20 cellular contexts compared by ENCODE assay signal in the genomic region with DNA sequence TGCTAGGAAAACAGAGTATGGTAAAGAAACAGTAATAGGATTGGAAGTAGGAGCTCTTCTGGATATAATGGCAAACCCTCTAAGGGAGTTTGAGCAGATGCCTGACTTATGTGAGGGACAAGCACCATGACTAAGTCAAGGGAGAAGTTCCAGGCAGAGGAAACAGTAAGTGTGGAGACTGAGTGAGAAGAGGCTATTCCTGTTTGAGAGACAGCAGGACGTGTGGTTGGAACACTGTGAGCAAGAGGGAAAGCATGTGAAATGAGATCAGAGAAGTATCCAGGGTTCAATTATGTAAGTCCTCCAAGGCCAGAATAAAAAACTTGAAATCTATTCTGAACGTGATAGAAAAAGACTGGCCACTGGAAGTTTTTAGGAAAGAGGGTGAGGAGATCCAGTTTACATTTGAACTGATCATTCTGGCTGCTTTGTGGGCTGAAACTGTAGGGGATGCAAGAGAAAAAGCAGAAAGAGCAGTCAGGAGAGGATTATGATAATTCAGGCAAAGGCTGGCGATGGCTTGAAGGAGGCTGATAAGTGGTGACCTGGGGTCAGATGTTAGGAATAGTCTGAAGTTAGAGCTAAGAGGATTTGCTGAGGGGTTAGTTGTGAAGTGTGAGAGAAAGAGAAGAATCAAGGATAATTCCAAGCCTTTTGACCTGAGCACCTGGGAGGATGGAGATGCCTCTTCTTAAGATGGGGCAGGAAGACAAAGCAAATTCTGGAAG. TPM values are rescaled to one million over a fixed set of nuclear protein-coding genes. Genes with fewer than 3 reads are reported as not detected.
DNase-seq lines count a peak whose midpoint lies in the region; ATAC-seq, FAIRE-seq and TF ChIP-seq lines count a peak whose summit lies in the region.
"Had no signal": no experiment of that assay in that cellular context is flagged by ENCODE, and none has a peak within 500 bp of the region (broad histone marks: within the 10 kb centered on the region; RNA-seq: fewer than 3 reads in every experiment).

No MANE protein-coding gene starts in this region.

- DNase-seq in heart right ventricle (no peak), right atrium auricular region (ENCODE audit: low spot score) (no peak), astrocyte (ENCODE audit: low read depth) (peak; percentile 76), hepatocyte (ENCODE audit: low spot score) (peak; percentile 16), RPMI8226 (no peak)
- DNase-seq in stimulated activated CD4-positive, alpha-beta T cell treated with anti-CD3 and anti-CD28 coated beads, Interleukin-1b, Interleukin-23, amount 100 ng/mL, for 48 hours: no peak
- DNase-seq in effector memory CD4-positive, alpha-beta T cell: no peak
- DNase-seq: activated naive CD4-positive, alpha-beta T cell; hippocampal formation; natural killer cell; NCI-H1930; NCI-H774; retina had no signal

- H3K4me3 ChIP-seq in heart right ventricle (no peak overlapping the region), right atrium auricular region (no peak overlapping the region), astrocyte (ENCODE audit: insufficient read depth, low read depth, low read length) (no peak overlapping the region), hepatocyte (no peak overlapping the region)
- H3K4me3 ChIP-seq in effector memory CD4-positive, alpha-beta T cell (ENCODE audit: insufficient read depth, low read depth, low read length, poor library complexity, severe bottlenecking): no peak overlapping the region
- H3K4me3 ChIP-seq: thoracic aorta had no signal

- ATAC-seq in heart right ventricle (peak in 6 of 8 donors; percentile 49 to 83 (median 65)), GM19463 (IDR thresholded peaks at IDR 0.05; ENCODE audit: unreplicated experiment) (no peak)
- ATAC-seq: natural killer cell had no signal

- intact Hi-C loops in heart right ventricle (cut with DNase I): no loop called here

- no peaks in the 10 kb centered on the region for H3K79me2 ChIP-seq in astrocyte (ENCODE audit: insufficient read depth, low read length)
- no peaks in the 10 kb centered on the region for H3K79me2 ChIP-seq in hepatocyte

- no peaks in the 10 kb centered on the region for H3K27me3 Mint-ChIP-seq in astrocyte (ENCODE audit: low read depth, unreplicated experiment)

- H3K36me3 ChIP-seq in heart right ventricle (no peaks in the 10 kb centered on the region), right atrium auricular region (no peaks in the 10 kb centered on the region), astrocyte (ENCODE audit: insufficient read depth, low read length) (no peaks in the 10 kb centered on the region), hepatocyte (replicated peaks; ENCODE audit: insufficient read depth, low read depth) (no peaks in the 10 kb centered on the region)
- no peaks in the 10 kb centered on the region for H3K36me3 ChIP-seq in effector memory CD4-positive, alpha-beta T cell (ENCODE audit: control insufficient read depth, insufficient read depth, low read length)
- H3K36me3 ChIP-seq: thoracic aorta had no signal

- H3K4me1 Mint-ChIP-seq in astrocyte (ENCODE audit: low read depth, unreplicated experiment): peaks cover 29% of the 10 kb centered on the region
- H3K4me1 Mint-ChIP-seq: central memory CD8-positive, alpha-beta T cell had no signal

- H3K36me3 Mint-ChIP-seq in astrocyte (ENCODE audit: low read depth, unreplicated experiment): no peaks in the 10 kb centered on the region
- H3K36me3 Mint-ChIP-seq: natural killer cell had no signal

- H2AFZ ChIP-seq in astrocyte (ENCODE audit: low read depth, low read length) (no peak overlapping the region), hepatocyte (no peak overlapping the region)

- H3K9ac ChIP-seq in astrocyte (ENCODE audit: low read length): no peak overlapping the region

- peak overlapping the region; percentile 88 for H3K27ac Mint-ChIP-seq in astrocyte (ENCODE audit: unreplicated experiment)
- H3K27ac Mint-ChIP-seq: natural killer cell had no signal

- H3K4me1 ChIP-seq in heart right ventricle (peaks cover 0 to 8% (median 0%) of the 10 kb centered on the region in 9 donors), right atrium auricular region (peaks cover 0 to 7% of the 10 kb centered on the region in 2 donors), astrocyte (ENCODE audit: insufficient read depth, low read length) (peaks cover 3% of the 10 kb centered on the region), hepatocyte (ENCODE audit: insufficient read depth) (peaks cover 5% of the 10 kb centered on the region)
- no peaks in the 10 kb centered on the region for H3K4me1 ChIP-seq in effector memory CD4-positive, alpha-beta T cell (ENCODE audit: control insufficient read depth, insufficient read depth, low read length, poor library complexity, severe bottlenecking)

- no peak overlapping the region for H3K4me3 Mint-ChIP-seq in astrocyte (ENCODE audit: unreplicated experiment)
- H3K4me3 Mint-ChIP-seq: central memory CD8-positive, alpha-beta T cell; natural killer cell had no signal

- no peaks in the 10 kb centered on the region for H3K9me3 Mint-ChIP-seq in astrocyte (ENCODE audit: unreplicated experiment)
- H3K9me3 Mint-ChIP-seq: central memory CD8-positive, alpha-beta T cell; natural killer cell had no signal

- H3K27me3 ChIP-seq in heart right ventricle (no peaks in the 10 kb centered on the region), right atrium auricular region (no peaks in the 10 kb centered on the region), astrocyte (ENCODE audit: insufficient read depth, low read length) (no peaks in the 10 kb centered on the region), hepatocyte (no peaks in the 10 kb centered on the region)
- H3K27me3 ChIP-seq in effector memory CD4-positive, alpha-beta T cell (replicated peaks; ENCODE audit: control insufficient read depth, insufficient read depth, low read length, poor library complexity, severe bottlenecking): peaks cover 3% of the 10 kb centered on the region

- H4K20me1 ChIP-seq in astrocyte (ENCODE audit: insufficient read depth, low read length): no peaks in the 10 kb centered on the region
- H4K20me1 ChIP-seq in hepatocyte (ENCODE audit: insufficient read depth, poor library complexity, severe bottlenecking): no peaks in the 10 kb centered on the region

- TF ChIP-seq CTCF in heart right ventricle (IDR thresholded peaks at IDR 0.05) (no peak), right atrium auricular region (IDR thresholded peaks at IDR 0.05) (no peak), astrocyte (IDR thresholded peaks at IDR 0.05; ENCODE audit: insufficient read depth, low read depth, low read length) (no peak), hepatocyte (IDR thresholded peaks at IDR 0.05; ENCODE audit: poor library complexity) (no peak)

- H3K27ac ChIP-seq in heart right ventricle: no peak overlapping the region
- no peak overlapping the region for H3K27ac ChIP-seq in right atrium auricular region
- H3K27ac ChIP-seq in astrocyte (ENCODE audit: low read depth, low read length): no peak overlapping the region
- no peak overlapping the region for H3K27ac ChIP-seq in hepatocyte
- no peak overlapping the region for H3K27ac ChIP-seq in effector memory CD4-positive, alpha-beta T cell (ENCODE audit: insufficient read depth, low read length, poor library complexity, severe bottlenecking)
- H3K27ac ChIP-seq: thoracic aorta had no signal

- H3K9me2 ChIP-seq in hepatocyte (replicated peaks; ENCODE audit: insufficient read depth): no peaks in the 10 kb centered on the region

- WGBS in heart right ventricle, 2 donors: 37 to 43% methylated on average over 3 of the region's 3 CpGs
- WGBS in hepatocyte (ENCODE audit: low lambda C conversion rate, missing lambda C conversion rate): 42% methylated on average over 3 of the region's 3 CpGs

- no peak for FAIRE-seq in astrocyte (lab: Jason Lieb, UNC)
- FAIRE-seq: A204.1, endometrium, GM18507, GM19239 had no signal

- H3K9me3 ChIP-seq in heart right ventricle (no peaks in the 10 kb centered on the region), right atrium auricular region (no peaks in the 10 kb centered on the region), astrocyte (ENCODE audit: insufficient read depth, low read depth, low read length) (no peaks in the 10 kb centered on the region), hepatocyte (ENCODE audit: low read depth) (no peaks in the 10 kb centered on the region)
- no peaks in the 10 kb centered on the region for H3K9me3 ChIP-seq in effector memory CD4-positive, alpha-beta T cell (ENCODE audit: control insufficient read depth, low read length)
- H3K9me3 ChIP-seq: thoracic aorta had no signal

- H3K4me2 ChIP-seq in astrocyte (ENCODE audit: low read length): peak overlapping the region; percentile 47
- H3K4me2 ChIP-seq in hepatocyte: no peak overlapping the region

RNA-seq across cellular contexts. Expression of a gene that starts 19.2 kb away (rescaled TPM):
- 100 to 1,000 TPM; 121 to 172 (median 150) TPM for total RNA-seq in heart right ventricle
- polyA plus RNA-seq in heart right ventricle: 10 to 100 TPM; 22.1 to 32.8 TPM
- total RNA-seq in right atrium auricular region: 10 to 100 TPM; 21.0 to 30.7 TPM
- 36.0 and 44.0 TPM in 2 replicates for total RNA-seq in astrocyte
- 20.3 and 21.9 TPM in 2 replicates for total RNA-seq in hepatocyte
- 88.2 and 91.8 TPM in 2 replicates for polyA plus RNA-seq in hepatocyte

Comparison
In these comparisons a context has a peak if more than half of its experiments do, and no peak if none do; other contexts are left out.
1. DNase-seq: peak in astrocyte (single experiment) and hepatocyte (single experiment); none in heart right ventricle (0 of 2), right atrium auricular region (single experiment), stimulated activated CD4-positive, alpha-beta T cell treated with anti-CD3 and anti-CD28 coated beads, Interleukin-1b, Interleukin-23, amount 100 ng/mL, for 48 hours (single experiment), RPMI8226 (single experiment) and effector memory CD4-positive, alpha-beta T cell (0 of 3).